17 cellular contexts compared by ENCODE assay signal in the genomic region with DNA sequence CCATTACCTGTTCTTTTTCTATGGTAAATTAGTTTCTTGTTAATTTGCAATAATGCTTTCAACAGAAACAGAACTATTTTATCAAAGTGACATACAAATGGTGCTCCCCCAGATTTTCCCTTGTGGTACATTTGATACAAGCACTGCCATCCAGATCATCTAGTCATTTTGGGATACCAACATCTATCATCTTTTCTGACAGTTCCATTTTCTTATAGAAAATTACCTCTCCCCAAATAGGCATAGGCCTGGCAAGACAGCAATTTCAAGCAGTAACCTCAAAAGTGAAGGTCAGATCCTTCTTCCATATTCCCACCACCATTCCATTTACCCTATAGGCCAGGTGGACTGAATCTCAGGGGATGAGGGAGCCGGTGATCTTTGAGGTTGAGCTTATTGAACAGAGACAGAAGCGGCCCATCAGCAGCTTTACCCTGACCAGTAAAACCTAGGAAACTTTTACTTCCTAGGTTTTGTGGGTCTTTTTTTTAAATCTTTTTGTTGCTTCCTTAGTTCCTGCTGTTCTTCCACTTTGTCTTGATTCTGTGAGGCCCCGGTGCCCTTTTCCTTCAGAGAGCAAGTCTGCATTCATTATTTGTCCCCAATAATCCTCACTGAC. TPM values are rescaled to one million over a fixed set of nuclear protein-coding genes. Genes with fewer than 3 reads are reported as not detected.
DNase-seq lines count a peak whose midpoint lies in the region; ATAC-seq and TF ChIP-seq lines count a peak whose summit lies in the region.
"Had no signal": no experiment of that assay in that cellular context is flagged by ENCODE, and none has a peak within 500 bp of the region (broad histone marks: within the 10 kb centered on the region; RNA-seq: fewer than 3 reads in every experiment).

No MANE protein-coding gene starts in this region.

- H3K18ac ChIP-seq in IMR-90 (ENCODE audit: low read depth, low read length): peak overlapping the region; percentile 38; the same call in 1 of the 2 replicates

- no peak for DNase-seq in CD8-positive, alpha-beta memory T cell
- no peak for DNase-seq in IMR-90
- no peak for DNase-seq in breast epithelium (ENCODE audit: low spot score in 2 of 2)
- DNase-seq in 8988T: no peak
- DNase-seq: activated CD4-positive, CD25-positive, alpha-beta regulatory T cell treated with anti-CD3 and anti-CD28 coated beads, Interleukin-2, amount 50 U/mL, for 72 hours; activated naive CD8-positive, alpha-beta T cell treated with anti-CD3 and anti-CD28 coated beads, Interleukin-2, amount 10 ng/mL, durations not matched to agents 7 days and 5 days; BE2C; DMS79; effector memory CD4-positive, alpha-beta T cell; nucleus accumbens had no signal

- no peak overlapping the region for H3K56ac ChIP-seq in IMR-90 (ENCODE audit: extremely low read depth, insufficient read depth, low read length)

- dilution Hi-C loops in IMR-90 (cut with HindIII; ENCODE audit: low sequenced_read_pairs, unreplicated experiment): no loop called here

- no peaks in the 10 kb centered on the region for H3K9me1 ChIP-seq in IMR-90 (ENCODE audit: insufficient read depth, low read length)

- peak overlapping the region in 4 of 7 donors; percentile 12 to 71 (median 30) for H3K4me3 Mint-ChIP-seq in CD8-positive, alpha-beta memory T cell
- H3K4me3 Mint-ChIP-seq: activated naive CD8-positive, alpha-beta T cell treated with anti-CD3 and anti-CD28 coated beads, Interleukin-2, amount 10 ng/mL, durations not matched to agents 7 days and 5 days had no signal

- H3K27ac ChIP-seq in CD8-positive, alpha-beta memory T cell (ENCODE audit: low read depth, low read length): no peak overlapping the region
- H3K27ac ChIP-seq in IMR-90 (ENCODE audit: insufficient read depth, low read length): no peak overlapping the region
- H3K27ac ChIP-seq in breast epithelium: peak overlapping the region; percentile 45 to 54
- H3K27ac ChIP-seq in skeletal muscle tissue (ENCODE audit: low read depth, low read length): peak overlapping the region; percentile 41
- H3K27ac ChIP-seq: thoracic aorta had no signal

- H2AK9ac ChIP-seq in IMR-90 (replicated peaks; ENCODE audit: low read depth, low read length, poor library complexity): no peak overlapping the region

- no peaks in the 10 kb centered on the region for H3K9me3 ChIP-seq in CD8-positive, alpha-beta memory T cell (ENCODE audit: low read length)
- H3K9me3 ChIP-seq in IMR-90 (ENCODE audit: control insufficient read depth, insufficient read depth, low read length) (no peaks in the 10 kb centered on the region), breast epithelium (no peaks in the 10 kb centered on the region), skeletal muscle tissue (ENCODE audit: control insufficient read depth in 3 of 3, low read length in 3 of 3) (no peaks in the 10 kb centered on the region)
- H3K9me3 ChIP-seq: BE2C, thoracic aorta had no signal

- no peaks in the 10 kb centered on the region for H4K20me1 ChIP-seq in IMR-90 (ENCODE audit: insufficient read depth, low read length)

- 86% methylated on average over 1 of the region's 3 CpGs; no CpG with 5 or more reads in 1 of the 2 experiments for WGBS in IMR-90 (ENCODE audit: extremely low coverage in 2 of 2, insufficient read length in 1 of 2), 2 experiments

- peaks cover 0 to 5% of the 10 kb centered on the region in 2 experiments; a peak in 1 of 4 replicates for H3K79me1 ChIP-seq in IMR-90 (ENCODE audit: low read depth in 1 of 2, low read length in 2 of 2)

- H3K23ac ChIP-seq in IMR-90 (ENCODE audit: low read depth, low read length): no peak overlapping the region

- CTCF ChIA-PET in CD8-positive, alpha-beta memory T cell (lab: Charles Lee): no interaction called here
- CTCF ChIA-PET in IMR-90 (lab: Yijun Ruan, JAX): no interaction called here

- H3K14ac ChIP-seq in IMR-90 (replicated peaks; ENCODE audit: low read depth, low read length): no peak overlapping the region

- POLR2A ChIA-PET in CD8-positive, alpha-beta memory T cell (lab: Charles Lee): no interaction called here
- POLR2A ChIA-PET in IMR-90 (lab: Charles Lee; ENCODE audit: unreplicated experiment): no interaction called here

- no peaks in the 10 kb centered on the region for H3K36me3 ChIP-seq in CD8-positive, alpha-beta memory T cell (ENCODE audit: insufficient read depth, low read length)
- H3K36me3 ChIP-seq in IMR-90 (ENCODE audit: control insufficient read depth, insufficient read depth, low read length) (no peaks in the 10 kb centered on the region), breast epithelium (no peaks in the 10 kb centered on the region), skeletal muscle tissue (ENCODE audit: control insufficient read depth in 3 of 3, insufficient read depth in 3 of 3, low read length in 3 of 3) (no peaks in the 10 kb centered on the region)
- H3K36me3 ChIP-seq: BE2C, right atrium auricular region, thoracic aorta had no signal

- H2BK120ac ChIP-seq in IMR-90 (ENCODE audit: low read depth, low read length): peak overlapping the region; percentile 47; the same call in 1 of the 2 replicates

- intact Hi-C loops in IMR-90 (cut with micrococcal nuclease) (no loop called here), breast epithelium (cut with DNase I; ENCODE audit: low total_unique reads) (no loop called here)

- no peak for TF ChIP-seq RAD21 in IMR-90 (IDR thresholded peaks at IDR 0.05; ENCODE audit: low read length)

- H2BK20ac ChIP-seq in IMR-90 (ENCODE audit: low read depth, low read length): peak overlapping the region; percentile 62; the same call in 1 of the 2 replicates

- H3K36me3 Mint-ChIP-seq in CD8-positive, alpha-beta memory T cell: no peaks in the 10 kb centered on the region
- H3K36me3 Mint-ChIP-seq: activated naive CD8-positive, alpha-beta T cell treated with anti-CD3 and anti-CD28 coated beads, Interleukin-2, amount 10 ng/mL, durations not matched to agents 7 days and 5 days had no signal

- BruUV-seq in IMR-90 (replicated peaks; lab: Mats Ljungman, UMichigan): no TSS peak

- H3K27me3 Mint-ChIP-seq in CD8-positive, alpha-beta memory T cell: peaks cover 22 to 61% of the 10 kb centered on the region in 2 donors

- H3K27me3 ChIP-seq in CD8-positive, alpha-beta memory T cell (ENCODE audit: insufficient read depth, low read length, poor library complexity, severe bottlenecking): peaks cover 8% of the 10 kb centered on the region
- no peaks in the 10 kb centered on the region for H3K27me3 ChIP-seq in IMR-90 (ENCODE audit: control insufficient read depth, insufficient read depth, low read length)
- H3K27me3 ChIP-seq in breast epithelium: no peaks in the 10 kb centered on the region
- no peaks in the 10 kb centered on the region for H3K27me3 ChIP-seq in skeletal muscle tissue (ENCODE audit: control insufficient read depth in 3 of 3, insufficient read depth in 3 of 3, low read length in 3 of 3)
- H3K27me3 ChIP-seq: right atrium auricular region had no signal

- H3K4me3 ChIP-seq in CD8-positive, alpha-beta memory T cell (ENCODE audit: low read length): no peak overlapping the region
- H3K4me3 ChIP-seq in IMR-90 (ENCODE audit: insufficient read depth, low read depth, low read length) (no peak overlapping the region), breast epithelium (no peak overlapping the region), skeletal muscle tissue (ENCODE audit: low read length in 3 of 3) (no peak overlapping the region)
- H3K4me3 ChIP-seq: right atrium auricular region, thoracic aorta had no signal

- 0 out of 2 replicates have a peak overlapping the region, but pooled peaks have one; percentile 2 for H4K91ac ChIP-seq in IMR-90 (ENCODE audit: insufficient read depth, low read depth, low read length)

- 0 out of 2 replicates have a peak overlapping the region, but pooled peaks have one; percentile 20 for H3K4ac ChIP-seq in IMR-90 (ENCODE audit: low read depth, low read length)

- H4K8ac ChIP-seq in IMR-90 (ENCODE audit: low read depth in 2 of 2, low read length in 2 of 2): no peak overlapping the region; a peak in 1 of 4 replicates

- peak overlapping the region; percentile 26 to 99 (median 90) for H3K27ac Mint-ChIP-seq in CD8-positive, alpha-beta memory T cell
- H3K27ac Mint-ChIP-seq: activated naive CD8-positive, alpha-beta T cell treated with anti-CD3 and anti-CD28 coated beads, Interleukin-2, amount 10 ng/mL, durations not matched to agents 7 days and 5 days had no signal

- H2AFZ ChIP-seq in IMR-90 (replicated peaks; ENCODE audit: low read length, poor library complexity): no peak overlapping the region

- no peak for TF ChIP-seq POLR2A in IMR-90 (IDR thresholded peaks at IDR 0.05; ENCODE audit: low read depth, low read length)
- no peak for TF ChIP-seq POLR2A in breast epithelium (IDR thresholded peaks at IDR 0.05)

- H2AK5ac ChIP-seq in IMR-90 (ENCODE audit: low read depth, low read length): peak overlapping the region; percentile 43; the same call in 1 of the 2 replicates

- no peak overlapping the region for H4K5ac ChIP-seq in IMR-90 (ENCODE audit: low read depth, low read length)

- ATAC-seq in IMR-90 (ENCODE audit: low read depth) (no peak), HG02642 (IDR thresholded peaks at IDR 0.05; ENCODE audit: poor library complexity, unreplicated experiment) (no peak), HG03520 (IDR thresholded peaks at IDR 0.05; ENCODE audit: unreplicated experiment) (no peak)

- H3K9me3 Mint-ChIP-seq in CD8-positive, alpha-beta memory T cell: no peaks in the 10 kb centered on the region
- H3K9me3 Mint-ChIP-seq: activated naive CD8-positive, alpha-beta T cell treated with anti-CD3 and anti-CD28 coated beads, Interleukin-2, amount 10 ng/mL, durations not matched to agents 7 days and 5 days had no signal

- peak overlapping the region; percentile 73; the same call in 1 of the 3 replicates for H2BK15ac ChIP-seq in IMR-90 (ENCODE audit: low read depth, low read length)

- H3K4me1 ChIP-seq in CD8-positive, alpha-beta memory T cell (ENCODE audit: insufficient read depth, low read length): peaks cover 10% of the 10 kb centered on the region
- H3K4me1 ChIP-seq in IMR-90 (ENCODE audit: control insufficient read depth, insufficient read depth, low read length): peaks cover 5% of the 10 kb centered on the region
- no peaks in the 10 kb centered on the region for H3K4me1 ChIP-seq in breast epithelium
- peaks cover 5 to 11% (median 9%) of the 10 kb centered on the region in 3 donors for H3K4me1 ChIP-seq in skeletal muscle tissue (ENCODE audit: control insufficient read depth in 3 of 3, insufficient read depth in 3 of 3, low read length in 3 of 3)

- TF ChIP-seq CTCF in IMR-90 (conservative IDR thresholded peaks at IDR 0.05; ENCODE audit: low read depth, low read length): no peak
- TF ChIP-seq CTCF in breast epithelium (IDR thresholded peaks at IDR 0.05): no peak

- H3K4me2 ChIP-seq in IMR-90 (ENCODE audit: low read depth, low read length): no peak overlapping the region

- H3K4me1 Mint-ChIP-seq in CD8-positive, alpha-beta memory T cell: peaks cover 14 to 23% (median 16%) of the 10 kb centered on the region in 3 donors

- H2BK5ac ChIP-seq in IMR-90 (ENCODE audit: low read depth, low read length, poor library complexity, severe bottlenecking): no peak overlapping the region

- in situ Hi-C loops in IMR-90 (cut with MboI; ENCODE audit: low sequenced_read_pairs): no loop called here

- H3K9ac ChIP-seq in IMR-90 (ENCODE audit: low read depth, low read length): no peak overlapping the region
- H3K9ac ChIP-seq in skeletal muscle tissue (ENCODE audit: low read depth in 1 of 3, low read length in 3 of 3): no peak overlapping the region

RNA-seq across cellular contexts. Expression of a gene that starts 3.1 kb away (rescaled TPM):
- total RNA-seq in CD8-positive, alpha-beta memory T cell: 1 to 10 TPM in 1 of 2 experiments, under 1 TPM in 1; 0.59 to 1.3 TPM
- polyA plus RNA-seq in CD8-positive, alpha-beta memory T cell: 14.5 TPM
- total RNA-seq in IMR-90 (2012; rRNA removed): 9.2 and 9.7 TPM in 2 replicates
- 2.6 and 3.3 TPM in 2 replicates for polyA plus RNA-seq in IMR-90 (2012; rRNA removed)
- polyA plus RNA-seq in IMR-90 (2012; cell fraction: cytosol; rRNA removed): 1.3 and 1.5 TPM in 2 replicates
- 2.7 and 23.1 TPM in 2 replicates for polyA plus RNA-seq in IMR-90 (2012; cell fraction: nucleus; rRNA removed; ENCODE audit: low replicate concordance)
- total RNA-seq in breast epithelium: 10 to 100 TPM; 21.1 to 36.9 (median 24.9) TPM
- total RNA-seq in skeletal muscle tissue: 31.3 TPM

RNA-seq across cellular contexts. Expression of a gene that starts 29.8 kb away (rescaled TPM):
- not detected for total RNA-seq in CD8-positive, alpha-beta memory T cell
- not detected for polyA plus RNA-seq in CD8-positive, alpha-beta memory T cell
- total RNA-seq in IMR-90 (2012; rRNA removed) (not detected in 2 replicates), breast epithelium (1 to 10 TPM in 1 of 3 donors, not detected in 2; 1.3 TPM), skeletal muscle tissue (not detected)
- not detected in 2 replicates for polyA plus RNA-seq in IMR-90 (2012; rRNA removed)
- not detected in 2 replicates for polyA plus RNA-seq in IMR-90 (2012; cell fraction: cytosol; rRNA removed)
- not detected in 2 replicates for polyA plus RNA-seq in IMR-90 (2012; cell fraction: nucleus; rRNA removed; ENCODE audit: low replicate concordance)
- total RNA-seq: activated naive CD8-positive, alpha-beta T cell treated with anti-CD3 and anti-CD28 coated beads, Interleukin-2, amount 10 ng/mL, durations not matched to agents 7 days and 5 days; right atrium auricular region; T-helper 1 cell treated with Interleukin-12 subunit alpha and Interleukin-12 subunit beta and Interleukin-4 antibody, amounts not matched to agents 30 ng/mL and 1 ng/mL, for 36 hours; thoracic aorta had no signal
- polyA plus RNA-seq: keratinocyte had no signal

Comparison
In these comparisons a context has a peak if more than half of its experiments do, and no peak if none do; other contexts are left out.
1. H3K27ac ChIP-seq: peak in breast epithelium (2 of 2) and skeletal muscle tissue (single experiment); none in CD8-positive, alpha-beta memory T cell (single experiment) and IMR-90 (single experiment).